In genomic region chrX:48890934-48891401, GRCh38 we compare ENCODE assay signal across 8 cellular contexts. TPM values are rescaled to one million over a fixed set of nuclear protein-coding genes. Genes with fewer than 3 reads are reported as not detected.
DNase-seq lines count a peak whose midpoint lies in the region; ATAC-seq, FAIRE-seq and TF ChIP-seq lines count a peak whose summit lies in the region.

No MANE protein-coding gene starts in this region.

- CTCF ChIA-PET in K562 (lab: Yijun Ruan, JAX; ENCODE audit: low intra/inter-chr PET ratio): interaction anchor here (0.5 kb wide), 1 partner anchor 223 kb away, joined by 3 read pairs; no protein-coding TSS in a partner anchor

- DNase-seq in D341Med (ENCODE audit: low spot score): peak; percentile 42
- DNase-seq in HL-60 (ENCODE audit: low read depth in 1 of 2, low spot score in 1 of 2): no peak
- peak in 2 of 4 experiments; percentile 28 to 32 for DNase-seq in K562 (ENCODE audit: extremely low read depth in 1 of 4, low spot score in 3 of 4)
- DNase-seq in left lobe of liver (ENCODE audit: low spot score): no peak
- peak in 3 of 49 donors; percentile 1 to 68 (median 51) for DNase-seq in substantia nigra (lab: John Stamatoyannopoulos, UW)
- DNase-seq in NCI-H128 (lab: John Stamatoyannopoulos, UW; ENCODE audit: unreplicated experiment): no peak
- no peak for DNase-seq in NCI-H187 treated with DMSO at 0.1 percent for 48 hours (lab: John Stamatoyannopoulos, UW)

- H3K27me3 ChIP-seq in HL-60 (ENCODE audit: insufficient read depth, poor library complexity, severe bottlenecking) (no peaks in the 10 kb centered on the region), K562 (ENCODE audit: control insufficient read depth in 2 of 2, insufficient read depth in 2 of 2, low read length in 2 of 2) (no peaks in the 10 kb centered on the region)

- FAIRE-seq in K562 (lab: Jason Lieb, UNC): no peak

- no peak for TF ChIP-seq POLR2A in K562 (conservative IDR thresholded peaks at IDR 0.05)

- H3K4me3 ChIP-seq in HL-60 (replicated peaks; ENCODE audit: insufficient read depth, low read length): peak overlapping the region; percentile 53
- H3K4me3 ChIP-seq in K562: peak overlapping the region; percentile 61

- no TSS peak for BruUV-seq in K562 (replicated peaks; lab: Mats Ljungman, UMichigan)

- POLR2A ChIA-PET in K562 (lab: Yijun Ruan, JAX): interaction anchor here (0.6 to 2.0 kb wide), 5 partner anchors 13 to 317 kb away, joined by 3 to 6 read pairs (median 3); partner anchors contain the start of genes GRIPAP1, HDAC6 and RBM3

- TF ChIP-seq RAD21 in K562 (CRISPR knock-in tag; conservative IDR thresholded peaks at IDR 0.05 in 1 of 2, IDR thresholded peaks at IDR 0.05 in 1 of 2): no peak

- H3K9me3 ChIP-seq in K562 (replicated peaks; ENCODE audit: control insufficient read depth, insufficient read depth, low read depth, low read length): no peaks in the 10 kb centered on the region

- H3K79me2 ChIP-seq in K562 (ENCODE audit: control insufficient read depth, insufficient read depth, low read length): peaks cover 19% of the 10 kb centered on the region

- in situ Hi-C loops in K562 (cut with MboI): no loop called here

- H3K4me2 ChIP-seq in K562 (ENCODE audit: insufficient read depth, low read length): peak overlapping the region; percentile 90

- intact Hi-C loops in K562 (cut with micrococcal nuclease): no loop called here

- TF ChIP-seq EP300 in K562 (IDR thresholded peaks at IDR 0.05; ENCODE audit: low read length): no peak

- peak overlapping the region; percentile 53 to 90 for H3K9ac ChIP-seq in K562 (ENCODE audit: insufficient read depth in 1 of 2, low read depth in 2 of 2, low read length in 2 of 2)

- TF ChIP-seq CTCF in HL-60 (IDR thresholded peaks at IDR 0.05; ENCODE audit: insufficient read depth, low read length): no peak
- no peak for TF ChIP-seq CTCF in K562 (IDR thresholded peaks at IDR 0.05 in 2 of 3, conservative IDR thresholded peaks at IDR 0.05 in 1 of 3; ENCODE audit: insufficient read depth in 2 of 3, low read depth in 1 of 3, low read length in 3 of 3)

- H3K9me1 ChIP-seq in K562 (ENCODE audit: control insufficient read depth, insufficient read depth, low read length): no peaks in the 10 kb centered on the region

- WGBS in K562 (ENCODE audit: insufficient coverage, low coverage, missing lambda C conversion rate): 1% methylated on average over 13 of the region's 35 CpGs

- H3K36me3 ChIP-seq in K562 (ENCODE audit: control insufficient read depth, insufficient read depth, low read length): peaks cover 32% of the 10 kb centered on the region; the same call in 2 of the 3 replicates

- peak overlapping the region; percentile 74 for H2AFZ ChIP-seq in K562 (ENCODE audit: low read depth, low read length)

- H3K27ac ChIP-seq in HL-60 (replicated peaks) (no peak overlapping the region), K562 (ENCODE audit: extremely low read depth, low read depth, low read length) (peak overlapping the region; percentile 55), substantia nigra (ENCODE audit: low read depth, low read length, poor library complexity, severe bottlenecking) (peak overlapping the region; percentile 55)

- H3K4me1 ChIP-seq in K562 (replicated peaks in 1 of 2; ENCODE audit: control insufficient read depth in 2 of 2, insufficient read depth in 2 of 2, low read length in 2 of 2): peaks cover 6 to 32% of the 10 kb centered on the region in 2 experiments; a peak in 4 of 5 replicates

- H4K20me1 ChIP-seq in K562 (replicated peaks; ENCODE audit: control insufficient read depth, insufficient read depth, low read length): 0 out of 2 replicates have a peak, but pooled peaks cover 7% of the 10 kb centered on the region

- ATAC-seq in GM19468 (IDR thresholded peaks at IDR 0.05; ENCODE audit: extremely low read depth, unreplicated experiment) (peak; percentile 20), K562 (peak; percentile 68), left lobe of liver (peak; percentile 42)

RNA-seq across cellular contexts. Expression of gene TIMM17B, which starts 6.6 kb away (rescaled TPM):
- total RNA-seq in K562 (2011; cell fraction: chromatin; rRNA removed; ENCODE audit: low replicate concordance): 26.5 and 78.9 TPM in 2 replicates
- 91.7 and 100 TPM in 2 replicates for total RNA-seq in K562 (2011; cell fraction: nucleolus; rRNA removed)
- total RNA-seq in K562 (2011; cell fraction: nucleoplasm; rRNA removed): 70.7 and 84.2 TPM in 2 replicates
- 122 and 171 TPM in 2 replicates for total RNA-seq in K562 (2014; rRNA removed)
- total RNA-seq in K562 (2014; rRNA removed; fragmentation: Illumina TruSeq; extraction: Trizol): 45.7 and 66.0 TPM in 2 replicates
- 94.8 and 95.4 TPM in 2 replicates for total RNA-seq in K562 (2015; rRNA removed; fragmentation: Illumina TruSeq; extraction: Trizol)
- total RNA-seq in K562 (2021): 156 and 158 TPM in 2 replicates
- 115 and 134 TPM in 2 replicates for polyA plus RNA-seq in K562 (2011; rRNA removed)
- 212 and 458 TPM in 2 replicates for polyA plus RNA-seq in K562 (2011; cell fraction: cytosol; rRNA removed)
- 115 and 134 TPM in 2 replicates for polyA plus RNA-seq in K562 (2011; cell fraction: nucleus; rRNA removed)
- polyA plus RNA-seq in K562 (2012): 154 and 205 TPM in 2 replicates
- polyA plus RNA-seq in K562 (2014; fragmentation: Illumina TruSeq; extraction: Trizol): 140 and 176 TPM in 2 replicates
- polyA plus RNA-seq in K562 (2014; fragmentation: Nextera tagmentation; extraction: Ambion mirVana): 10 to 100 TPM in 1 of 2 experiments, 1 to 10 TPM in 1; 9.9 to 69.0 TPM
- 176 and 184 TPM in 2 replicates for polyA plus RNA-seq in K562 (2014; rRNA removed)
- polyA minus RNA-seq in K562 (2011; rRNA and poly(A)+ RNA removed): 23.1 and 34.0 TPM in 2 replicates
- polyA minus RNA-seq in K562 (2011; cell fraction: cytosol; rRNA and poly(A)+ RNA removed): 48.4 and 49.6 TPM in 2 replicates
- 19.5 and 26.3 TPM in 2 replicates for polyA minus RNA-seq in K562 (2011; cell fraction: nucleus; rRNA and poly(A)+ RNA removed)
- 22.8 TPM for total RNA-seq in left lobe of liver

RNA-seq across cellular contexts. Expression of gene PQBP1, which starts 6.8 kb away (rescaled TPM):
- 76.7 and 135 TPM in 2 replicates for total RNA-seq in K562 (2011; cell fraction: chromatin; rRNA removed; ENCODE audit: low replicate concordance)
- total RNA-seq in K562 (2011; cell fraction: nucleolus; rRNA removed): 111 and 112 TPM in 2 replicates
- 85.1 and 93.2 TPM in 2 replicates for total RNA-seq in K562 (2011; cell fraction: nucleoplasm; rRNA removed)
- total RNA-seq in K562 (2014; rRNA removed) (255 and 262 TPM in 2 replicates), K562 (2014; rRNA removed; fragmentation: Illumina TruSeq; extraction: Trizol) (64.7 and 75.4 TPM in 2 replicates), K562 (2015; rRNA removed; fragmentation: Illumina TruSeq; extraction: Trizol) (112 and 113 TPM in 2 replicates), K562 (2021) (182 and 197 TPM in 2 replicates), left lobe of liver (31.3 TPM)
- polyA plus RNA-seq in K562 (2011; rRNA removed) (72.8 and 81.5 TPM in 2 replicates), K562 (2014; fragmentation: Illumina TruSeq; extraction: Trizol) (227 and 228 TPM in 2 replicates), K562 (2014; fragmentation: Nextera tagmentation; extraction: Ambion mirVana) (10 to 100 TPM; 41.3 to 77.0 TPM), K562 (2014; rRNA removed) (172 and 186 TPM in 2 replicates)
- polyA plus RNA-seq in K562 (2011; cell fraction: cytosol; rRNA removed): 93.1 and 155 TPM in 2 replicates
- polyA plus RNA-seq in K562 (2011; cell fraction: nucleus; rRNA removed): 195 and 239 TPM in 2 replicates
- polyA plus RNA-seq in K562 (2012): 178 and 226 TPM in 2 replicates
- 50.6 and 77.1 TPM in 2 replicates for polyA minus RNA-seq in K562 (2011; rRNA and poly(A)+ RNA removed)
- polyA minus RNA-seq in K562 (2011; cell fraction: cytosol; rRNA and poly(A)+ RNA removed): 89.3 and 96.8 TPM in 2 replicates
- 30.7 and 37.7 TPM in 2 replicates for polyA minus RNA-seq in K562 (2011; cell fraction: nucleus; rRNA and poly(A)+ RNA removed)

RNA-seq across cellular contexts. Expression of gene SLC35A2, which starts 20.5 kb away (rescaled TPM):
- total RNA-seq in K562 (2011; cell fraction: chromatin; rRNA removed; ENCODE audit: low replicate concordance): 43.4 and 77.8 TPM in 2 replicates
- 85.0 and 85.7 TPM in 2 replicates for total RNA-seq in K562 (2011; cell fraction: nucleolus; rRNA removed)
- total RNA-seq in K562 (2011; cell fraction: nucleoplasm; rRNA removed): 78.3 and 79.2 TPM in 2 replicates
- total RNA-seq in K562 (2014; rRNA removed): 18.0 and 22.3 TPM in 2 replicates
- 19.6 and 19.8 TPM in 2 replicates for total RNA-seq in K562 (2014; rRNA removed; fragmentation: Illumina TruSeq; extraction: Trizol)
- 19.2 and 20.0 TPM in 2 replicates for total RNA-seq in K562 (2015; rRNA removed; fragmentation: Illumina TruSeq; extraction: Trizol)
- total RNA-seq in K562 (2021): 32.3 and 38.9 TPM in 2 replicates
- polyA plus RNA-seq in K562 (2011; rRNA removed): 37.4 and 59.3 TPM in 2 replicates
- 99.1 and 114 TPM in 2 replicates for polyA plus RNA-seq in K562 (2011; cell fraction: cytosol; rRNA removed)
- polyA plus RNA-seq in K562 (2011; cell fraction: nucleus; rRNA removed): 79.9 and 86.5 TPM in 2 replicates
- polyA plus RNA-seq in K562 (2012): 27.7 and 32.6 TPM in 2 replicates
- polyA plus RNA-seq in K562 (2014; fragmentation: Illumina TruSeq; extraction: Trizol): 37.6 and 42.6 TPM in 2 replicates
- polyA plus RNA-seq in K562 (2014; fragmentation: Nextera tagmentation; extraction: Ambion mirVana): 1 to 10 TPM; 3.3 to 5.2 TPM
- 32.3 and 36.5 TPM in 2 replicates for polyA plus RNA-seq in K562 (2014; rRNA removed)
- polyA minus RNA-seq in K562 (2011; rRNA and poly(A)+ RNA removed): 32.1 and 45.8 TPM in 2 replicates
- 25.4 and 31.9 TPM in 2 replicates for polyA minus RNA-seq in K562 (2011; cell fraction: cytosol; rRNA and poly(A)+ RNA removed)
- 12.7 and 17.7 TPM in 2 replicates for polyA minus RNA-seq in K562 (2011; cell fraction: nucleus; rRNA and poly(A)+ RNA removed)
- 18.7 TPM for total RNA-seq in left lobe of liver

RNA-seq across cellular contexts. Expression of gene PIM2, which starts 27.9 kb away (rescaled TPM):
- total RNA-seq in K562 (2011; cell fraction: chromatin; rRNA removed; ENCODE audit: low replicate concordance): 237 and 416 TPM in 2 replicates
- total RNA-seq in K562 (2011; cell fraction: nucleolus; rRNA removed): 275 and 304 TPM in 2 replicates
- total RNA-seq in K562 (2011; cell fraction: nucleoplasm; rRNA removed): 289 and 300 TPM in 2 replicates
- total RNA-seq in K562 (2014; rRNA removed) (110 and 140 TPM in 2 replicates), K562 (2014; rRNA removed; fragmentation: Illumina TruSeq; extraction: Trizol) (101 and 103 TPM in 2 replicates), K562 (2015; rRNA removed; fragmentation: Illumina TruSeq; extraction: Trizol) (104 and 108 TPM in 2 replicates), K562 (2021) (138 and 147 TPM in 2 replicates), left lobe of liver (3.8 TPM)
- polyA plus RNA-seq in K562 (2011; rRNA removed) (161 and 197 TPM in 2 replicates), K562 (2014; fragmentation: Illumina TruSeq; extraction: Trizol) (187 and 191 TPM in 2 replicates), K562 (2014; fragmentation: Nextera tagmentation; extraction: Ambion mirVana) (10 to 100 TPM; 67.6 to 91.4 TPM), K562 (2014; rRNA removed) (101 and 102 TPM in 2 replicates)
- 177 and 205 TPM in 2 replicates for polyA plus RNA-seq in K562 (2011; cell fraction: cytosol; rRNA removed)
- polyA plus RNA-seq in K562 (2011; cell fraction: nucleus; rRNA removed): 230 and 303 TPM in 2 replicates
- polyA plus RNA-seq in K562 (2012): 122 and 192 TPM in 2 replicates
- 101 and 109 TPM in 2 replicates for polyA minus RNA-seq in K562 (2011; rRNA and poly(A)+ RNA removed)
- polyA minus RNA-seq in K562 (2011; cell fraction: cytosol; rRNA and poly(A)+ RNA removed): 72.5 and 90.1 TPM in 2 replicates
- polyA minus RNA-seq in K562 (2011; cell fraction: nucleus; rRNA and poly(A)+ RNA removed): 79.4 and 90.6 TPM in 2 replicates

RNA-seq across cellular contexts. Expression of gene PCSK1N, which starts 55.6 kb away (rescaled TPM):
- not detected in 2 replicates for total RNA-seq in K562 (2011; cell fraction: chromatin; rRNA removed; ENCODE audit: low replicate concordance)
- not detected in 2 replicates for total RNA-seq in K562 (2011; cell fraction: nucleolus; rRNA removed)
- not detected in 2 replicates for total RNA-seq in K562 (2011; cell fraction: nucleoplasm; rRNA removed)
- 0.54 and 0.61 TPM in 2 replicates for total RNA-seq in K562 (2014; rRNA removed)
- not detected in 2 replicates for total RNA-seq in K562 (2014; rRNA removed; fragmentation: Illumina TruSeq; extraction: Trizol)
- not detected in 2 replicates for total RNA-seq in K562 (2015; rRNA removed; fragmentation: Illumina TruSeq; extraction: Trizol)
- total RNA-seq in K562 (2021): 0.36 and 0.55 TPM in 2 replicates
- polyA plus RNA-seq in K562 (2011; rRNA removed): 0.16 TPM in 1 of 2 replicates, not detected in the other
- polyA plus RNA-seq in K562 (2011; cell fraction: cytosol; rRNA removed): 0.04 and 0.39 TPM in 2 replicates
- 0.63 TPM in 1 of 2 replicates, not detected in the other for polyA plus RNA-seq in K562 (2011; cell fraction: nucleus; rRNA removed)
- polyA plus RNA-seq in K562 (2012): 0.29 and 0.40 TPM in 2 replicates
- polyA plus RNA-seq in K562 (2014; fragmentation: Illumina TruSeq; extraction: Trizol): not detected in 2 replicates
- not detected for polyA plus RNA-seq in K562 (2014; fragmentation: Nextera tagmentation; extraction: Ambion mirVana)
- polyA plus RNA-seq in K562 (2014; rRNA removed): 0.07 and 0.85 TPM in 2 replicates
- 1.2 TPM in 1 of 2 replicates, not detected in the other for polyA minus RNA-seq in K562 (2011; rRNA and poly(A)+ RNA removed)
- polyA minus RNA-seq in K562 (2011; cell fraction: cytosol; rRNA and poly(A)+ RNA removed): not detected in 2 replicates
- polyA minus RNA-seq in K562 (2011; cell fraction: nucleus; rRNA and poly(A)+ RNA removed): not detected in 2 replicates
- total RNA-seq in left lobe of liver: 0.23 TPM
